Comparison of ENCODE assay signal across 1 cellular context in the genomic region with DNA sequence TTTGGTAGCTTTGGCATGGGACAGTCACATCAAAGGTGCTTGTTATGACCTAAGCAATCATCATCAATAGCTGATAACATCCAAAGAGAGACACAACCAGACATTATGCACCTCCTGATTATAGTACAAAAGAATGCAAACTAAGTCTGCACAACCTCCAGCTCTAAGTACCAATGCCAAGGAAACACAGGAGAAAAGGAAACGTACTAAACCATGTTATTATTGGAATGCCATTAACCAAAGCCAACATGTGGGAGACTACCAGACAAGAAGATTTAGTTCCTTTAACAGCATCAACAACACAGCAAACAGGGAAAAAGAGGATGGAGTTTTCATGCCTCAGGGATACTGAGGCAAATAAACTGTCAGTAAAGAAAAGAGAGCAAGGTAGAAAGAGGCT.
TF ChIP-seq lines count a peak whose summit lies in the region.

No MANE protein-coding gene starts in this region.

TF ChIP-seq in SK-N-SH treated with all-trans-retinoic acid at 6 μM for 48 hours, 23 proteins besides CTCF, POLR2A, EP300 and RAD21 (continued from another document):
- TF ChIP-seq, protein P1, sequence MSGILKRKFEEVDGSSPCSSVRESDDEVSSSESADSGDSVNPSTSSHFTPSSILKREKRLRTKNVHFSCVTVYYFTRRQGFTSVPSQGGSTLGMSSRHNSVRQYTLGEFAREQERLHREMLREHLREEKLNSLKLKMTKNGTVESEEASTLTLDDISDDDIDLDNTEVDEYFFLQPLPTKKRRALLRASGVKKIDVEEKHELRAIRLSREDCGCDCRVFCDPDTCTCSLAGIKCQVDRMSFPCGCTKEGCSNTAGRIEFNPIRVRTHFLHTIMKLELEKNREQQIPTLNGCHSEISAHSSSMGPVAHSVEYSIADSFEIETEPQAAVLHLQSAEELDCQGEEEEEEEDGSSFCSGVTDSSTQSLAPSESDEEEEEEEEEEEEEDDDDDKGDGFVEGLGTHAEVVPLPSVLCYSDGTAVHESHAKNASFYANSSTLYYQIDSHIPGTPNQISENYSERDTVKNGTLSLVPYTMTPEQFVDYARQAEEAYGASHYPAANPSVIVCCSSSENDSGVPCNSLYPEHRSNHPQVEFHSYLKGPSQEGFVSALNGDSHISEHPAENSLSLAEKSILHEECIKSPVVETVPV (CRISPR knock-in tag; IDR thresholded peaks at IDR 0.05), result no peak
- TF ChIP-seq PPARA (CRISPR knock-in tag; IDR thresholded peaks at IDR 0.05; ENCODE audit: borderline replicate concordance) (no peak), GLIS3 (CRISPR knock-in tag; IDR thresholded peaks at IDR 0.05) (no peak), ARNTL (CRISPR knock-in tag; IDR thresholded peaks at IDR 0.05; ENCODE audit: borderline replicate concordance, low read depth) (no peak), POU6F1 (CRISPR knock-in tag; IDR thresholded peaks at IDR 0.05; ENCODE audit: borderline replicate concordance, low read depth) (no peak)
